ENCODE assay signal across 10 cellular contexts in genomic region chr13:114128348-114128623, GRCh38. TPM values are rescaled to one million over a fixed set of nuclear protein-coding genes. Genes with fewer than 3 reads are reported as not detected.
DNase-seq lines count a peak whose midpoint lies in the region; ATAC-seq and TF ChIP-seq lines count a peak whose summit lies in the region.
"Had no signal": no experiment of that assay in that cellular context is flagged by ENCODE, and none has a peak within 500 bp of the region (broad histone marks: within the 10 kb centered on the region; RNA-seq: fewer than 3 reads in every experiment).

No MANE protein-coding gene starts in this region.

- H3K9me2 ChIP-seq in Karpas-422 (replicated peaks; ENCODE audit: insufficient read depth, low read length), result no peaks in the 10 kb centered on the region

- H3K36me3 Mint-ChIP-seq in CD14-positive monocyte (peaks cover 33 to 34% of the 10 kb centered on the region in 2 donors), neural progenitor cell (peaks cover 4% of the 10 kb centered on the region)

- H3K4me3 ChIP-seq in Karpas-422 (ENCODE audit: low read length), result peak overlapping the region; percentile 56
- peak overlapping the region; percentile 15 to 45 for H3K4me3 ChIP-seq in duodenal mucosa (ENCODE audit: low read depth in 1 of 2, low read length in 2 of 2)
- H3K4me3 ChIP-seq in neural progenitor cell, result no peak overlapping the region
- H3K4me3 ChIP-seq in SJCRH30, result no peak overlapping the region

- intact Hi-C loops in CD14-positive monocyte (cut with micrococcal nuclease), result loop anchor here in 1 of 2 donors (2.0 to 5.0 kb wide), 2 partner anchors 13 to 61 kb away; no protein-coding TSS in a partner anchor

- no peaks in the 10 kb centered on the region for H3K9me3 ChIP-seq in Karpas-422 (ENCODE audit: low read length)
- H3K9me3 ChIP-seq in duodenal mucosa (ENCODE audit: control insufficient read depth in 1 of 2, low read length in 2 of 2), result no peaks in the 10 kb centered on the region
- H3K9me3 ChIP-seq in neural progenitor cell (ENCODE audit: low read depth), result no peaks in the 10 kb centered on the region
- no peaks in the 10 kb centered on the region for H3K9me3 ChIP-seq in SJCRH30 (replicated peaks)

- peak overlapping the region; percentile 84 to 100 for H3K4me3 Mint-ChIP-seq in CD14-positive monocyte
- peak overlapping the region; percentile 48 for H3K4me3 Mint-ChIP-seq in neural progenitor cell

- DNase-seq in CD14-positive monocyte (ENCODE audit: low spot score) (no peak), Karpas-422 (no peak), neural progenitor cell (ENCODE audit: low spot score) (no peak), SJCRH30 (no peak), epidermal melanocyte (ENCODE audit: insufficient read length, low spot score) (no peak), NCI-H524 (lab: John Stamatoyannopoulos, UW) (no peak)

- no peak for ATAC-seq in GM18873 (IDR thresholded peaks at IDR 0.05; ENCODE audit: low FRiP score, unreplicated experiment)

- peaks cover 38% of the 10 kb centered on the region for H3K4me1 ChIP-seq in Karpas-422 (ENCODE audit: low read length)
- peaks cover 32 to 65% of the 10 kb centered on the region in 2 donors for H3K4me1 ChIP-seq in duodenal mucosa (ENCODE audit: control insufficient read depth in 1 of 2, insufficient read depth in 2 of 2, low read length in 2 of 2)
- peaks cover 26% of the 10 kb centered on the region for H3K4me1 ChIP-seq in neural progenitor cell
- peaks cover 12% of the 10 kb centered on the region; the same call in 1 of the 2 replicates for H3K4me1 ChIP-seq in SJCRH30

- H3K79me2 ChIP-seq in Karpas-422 (ENCODE audit: low read length), result no peaks in the 10 kb centered on the region
- H3K79me2 ChIP-seq in neural progenitor cell (ENCODE audit: low read depth), result no peaks in the 10 kb centered on the region

- H3K27me3 Mint-ChIP-seq in CD14-positive monocyte (ENCODE audit: low read depth in 3 of 3) (peaks cover 0 to 3% (median 0%) of the 10 kb centered on the region in 3 donors), neural progenitor cell (ENCODE audit: insufficient read depth, low read depth) (peaks cover 8% of the 10 kb centered on the region)

- H3K27ac Mint-ChIP-seq in CD14-positive monocyte (peak overlapping the region; percentile 89 to 99 (median 97)), neural progenitor cell (peak overlapping the region; percentile 88)

- TF ChIP-seq CTCF in CD14-positive monocyte (IDR thresholded peaks at IDR 0.05) (no peak), neural progenitor cell (IDR thresholded peaks at IDR 0.05) (no peak)

- H3K4me2 ChIP-seq in Karpas-422 (ENCODE audit: low read depth, low read length, poor library complexity, severe bottlenecking) (peak overlapping the region; percentile 72), neural progenitor cell (no peak overlapping the region)

- H3K36me3 ChIP-seq in Karpas-422 (ENCODE audit: insufficient read depth, low read length), result no peaks in the 10 kb centered on the region
- H3K36me3 ChIP-seq in duodenal mucosa (ENCODE audit: control insufficient read depth in 1 of 2, insufficient read depth in 2 of 2, low read length in 2 of 2), result no peaks in the 10 kb centered on the region
- no peaks in the 10 kb centered on the region for H3K36me3 ChIP-seq in neural progenitor cell
- no peaks in the 10 kb centered on the region for H3K36me3 ChIP-seq in SJCRH30

- no peaks in the 10 kb centered on the region for H4K20me1 ChIP-seq in Karpas-422 (ENCODE audit: insufficient read depth, low read depth, low read length)
- peaks cover 27% of the 10 kb centered on the region for H4K20me1 ChIP-seq in neural progenitor cell (ENCODE audit: low read depth)

- H3K4me1 Mint-ChIP-seq in CD14-positive monocyte, result peaks cover 66% of the 10 kb centered on the region
- peaks cover 69% of the 10 kb centered on the region for H3K4me1 Mint-ChIP-seq in neural progenitor cell

- H3K27ac ChIP-seq in Karpas-422 (ENCODE audit: low read length) (no peak overlapping the region), duodenal mucosa (ENCODE audit: low read depth, low read length) (peak overlapping the region; percentile 59), neural progenitor cell (no peak overlapping the region), SJCRH30 (no peak overlapping the region)

- peaks cover 6% of the 10 kb centered on the region for H3F3A ChIP-seq in neural progenitor cell (ENCODE audit: low read depth)

- H2AFZ ChIP-seq in Karpas-422 (ENCODE audit: low read length) (peak overlapping the region; percentile 79; the same call in 1 of the 2 replicates), neural progenitor cell (replicated peaks) (no peak overlapping the region)

- H3K27me3 ChIP-seq in Karpas-422 (ENCODE audit: low read length) (no peaks in the 10 kb centered on the region), duodenal mucosa (ENCODE audit: control insufficient read depth in 1 of 2, insufficient read depth in 2 of 2, low read length in 2 of 2) (no peaks in the 10 kb centered on the region), neural progenitor cell (peaks cover 44% of the 10 kb centered on the region), SJCRH30 (no peaks in the 10 kb centered on the region)

- H3K9me3 Mint-ChIP-seq in CD14-positive monocyte (no peaks in the 10 kb centered on the region), neural progenitor cell (no peaks in the 10 kb centered on the region)

- peak overlapping the region; percentile 60 for H3K9ac ChIP-seq in Karpas-422 (ENCODE audit: low read length)
- peak overlapping the region; percentile 25 to 32 for H3K9ac ChIP-seq in duodenal mucosa (ENCODE audit: low read depth in 1 of 2, low read length in 2 of 2)
- H3K9ac ChIP-seq in neural progenitor cell, result no peak overlapping the region

RNA-seq across cellular contexts. Expression of gene RASA3, which starts 4.1 kb away (rescaled TPM):
- 10 to 100 TPM in 1 of 2 donors, 1 to 10 TPM in 1; 9.0 to 16.6 TPM for polyA plus RNA-seq in CD14-positive monocyte
- 0.56 and 2.4 TPM in 2 replicates for total RNA-seq in Karpas-422 (2014; rRNA removed; shearing (Covaris generic); ENCODE audit: low replicate concordance)
- 2.9 and 6.0 TPM in 2 replicates for total RNA-seq in neural progenitor cell (ENCODE audit: low replicate concordance)
- total RNA-seq in SJCRH30 (2014; rRNA removed; shearing (Covaris generic)), result 18.6 and 20.5 TPM in 2 replicates

RNA-seq across cellular contexts. Expression of gene CFAP97D2, which starts 50.8 kb away (rescaled TPM):
- polyA plus RNA-seq in CD14-positive monocyte, result under 1 TPM in 1 of 2 donors, not detected in 1; 0.21 TPM
- total RNA-seq in Karpas-422 (2014; rRNA removed; shearing (Covaris generic); ENCODE audit: low replicate concordance), result not detected in 2 replicates
- not detected in 2 replicates for total RNA-seq in neural progenitor cell (ENCODE audit: low replicate concordance)
- 0.58 and 0.71 TPM in 2 replicates for total RNA-seq in SJCRH30 (2014; rRNA removed; shearing (Covaris generic))
- total RNA-seq: NCI-H460, posterior vena cava had no signal

Comparison
In these comparisons a context has a peak if more than half of its experiments do, and no peak if none do; other contexts are left out.
1. H3K4me3 ChIP-seq: peak in Karpas-422 (single experiment) and duodenal mucosa (2 of 2); none in neural progenitor cell (single experiment) and SJCRH30 (single experiment).